ENCODE assay signal across 9 cellular contexts in genomic region chr2:96325038-96325883, GRCh38. TPM values are rescaled to one million over a fixed set of nuclear protein-coding genes. Genes with fewer than 3 reads are reported as not detected.
DNase-seq lines count a peak whose midpoint lies in the region; ATAC-seq and TF ChIP-seq lines count a peak whose summit lies in the region.
"Had no signal": no experiment of that assay in that cellular context is flagged by ENCODE, and none has a peak within 500 bp of the region (broad histone marks: within the 10 kb centered on the region; RNA-seq: fewer than 3 reads in every experiment).

Gene ITPRIPL1 (plus strand): TSS chr2:96325317. CDS start chr2:96325840, 523 bp downstream.

- peak within 1 kb of the TSS; percentile 95 for H3K27ac Mint-ChIP-seq in stimulated activated effector memory CD8-positive, alpha-beta T cell treated with anti-CD3 and anti-CD28 coated beads, Interleukin-12 subunit alpha, Interleukin-12 subunit beta, amount 100 ng/mL, for 72 hours

- CTCF ChIA-PET in Panc1 (lab: Charles Lee): interaction anchor here (0.6 to 1.0 kb wide), 3 partner anchors 20 to 243 kb away, joined by 3 to 5 read pairs (median 3); no protein-coding TSS in a partner anchor

- peaks cover 15% of the 10 kb centered on the region for H3K4me1 ChIP-seq in Panc1 (ENCODE audit: control insufficient read depth, insufficient read depth, low read length)

- H3K4me3 ChIP-seq in Panc1 (ENCODE audit: low read depth in 2 of 2, low read length in 2 of 2) (peak within 1 kb of the TSS; percentile 69 to 84), astrocyte of the spinal cord (ENCODE audit: low read depth, low read length) (peak within 1 kb of the TSS; percentile 52)

- H3K27ac ChIP-seq in Panc1 (ENCODE audit: low read length): peak within 1 kb of the TSS; percentile 90
- H3K27ac ChIP-seq: epithelial cell of prostate had no signal

- H3K4me3 Mint-ChIP-seq in stimulated activated effector memory CD8-positive, alpha-beta T cell treated with anti-CD3 and anti-CD28 coated beads, Interleukin-12 subunit alpha, Interleukin-12 subunit beta, amount 100 ng/mL, for 72 hours: peak within 1 kb of the TSS; percentile 98

- H3K9me3 Mint-ChIP-seq in stimulated activated effector memory CD8-positive, alpha-beta T cell treated with anti-CD3 and anti-CD28 coated beads, Interleukin-12 subunit alpha, Interleukin-12 subunit beta, amount 100 ng/mL, for 72 hours: no peaks in the 10 kb centered on the region

- no peaks in the 10 kb centered on the region for H3K9me3 ChIP-seq in Panc1 (ENCODE audit: control insufficient read depth, insufficient read depth, low read depth, low read length)

- TF ChIP-seq CTCF in Panc1 (IDR thresholded peaks at IDR 0.05) (no peak), astrocyte of the spinal cord (IDR thresholded peaks at IDR 0.05; ENCODE audit: low read depth, low read length) (no peak)

- BruUV-seq in Panc1 (replicated peaks; lab: Mats Ljungman, UMichigan): no TSS peak

- no peaks in the 10 kb centered on the region for H3K27me3 ChIP-seq in Panc1 (ENCODE audit: control insufficient read depth, insufficient read depth, low read length)

- ATAC-seq in Panc1 (peak; percentile 67), HG02571 (IDR thresholded peaks at IDR 0.05; ENCODE audit: unreplicated experiment) (no peak), GM19324 (IDR thresholded peaks at IDR 0.05; ENCODE audit: low FRiP score, unreplicated experiment) (no peak)
- ATAC-seq in stimulated activated effector memory CD8-positive, alpha-beta T cell treated with anti-CD3 and anti-CD28 coated beads, Interleukin-12 subunit alpha, Interleukin-12 subunit beta, amount 100 ng/mL, for 72 hours: peak; percentile 36

- H3K4me1 Mint-ChIP-seq in stimulated activated effector memory CD8-positive, alpha-beta T cell treated with anti-CD3 and anti-CD28 coated beads, Interleukin-12 subunit alpha, Interleukin-12 subunit beta, amount 100 ng/mL, for 72 hours: peaks cover 63% of the 10 kb centered on the region

- peaks cover 50% of the 10 kb centered on the region for H3K36me3 Mint-ChIP-seq in stimulated activated effector memory CD8-positive, alpha-beta T cell treated with anti-CD3 and anti-CD28 coated beads, Interleukin-12 subunit alpha, Interleukin-12 subunit beta, amount 100 ng/mL, for 72 hours

- in situ Hi-C loops in Panc1 (cut with HindIII; ENCODE audit: low pct_unique_long_range_greater_than_20kb, low sequenced_read_pairs): no loop called here
- in situ Hi-C loops in astrocyte of the spinal cord (cut with HindIII; ENCODE audit: low sequenced_read_pairs): no loop called here

- intact Hi-C loops in Panc1 (cut with micrococcal nuclease; ENCODE audit: unreplicated experiment): no loop called here

- POLR2A ChIA-PET in Panc1 (lab: Charles Lee): interaction anchor here (0.6 to 0.9 kb wide), 2 partner anchors 9 to 11 kb away, joined by 6 to 10 read pairs; no protein-coding TSS in a partner anchor

- DNase-seq in NCI-H446 (lab: John Stamatoyannopoulos, UW) (peak; percentile 8 to 54), NCI-H446 treated with DMSO at 0.1 percent for 48 hours (lab: John Stamatoyannopoulos, UW) (no peak), Panc1 (ENCODE audit: low read depth, low spot score) (no peak), astrocyte of the spinal cord (ENCODE audit: low read depth, low spot score) (peak; percentile 6), left kidney (ENCODE audit: low read depth, low spot score) (peak; percentile 69)
- peak; percentile 32 to 74 for DNase-seq in stimulated activated effector memory CD8-positive, alpha-beta T cell treated with anti-CD3 and anti-CD28 coated beads, Interleukin-12 subunit alpha, Interleukin-12 subunit beta, amount 100 ng/mL, for 72 hours (ENCODE audit: low spot score in 2 of 2)

- no peaks in the 10 kb centered on the region; the same call in 1 of the 2 replicates for H3K36me3 ChIP-seq in Panc1 (ENCODE audit: control insufficient read depth, insufficient read depth, low read length)

RNA-seq across cellular contexts. Expression of gene ITPRIPL1, which starts in this region (rescaled TPM):
- 12.2 TPM for total RNA-seq in Panc1 (2021; ENCODE audit: unreplicated experiment)
- polyA plus RNA-seq in Panc1 (2012; ENCODE audit: insufficient read length): 9.6 TPM

Comparison
In these comparisons a context has a peak if more than half of its experiments do, and no peak if none do; other contexts are left out.
1. DNase-seq: peak in NCI-H446 (2 of 2), astrocyte of the spinal cord (single experiment), left kidney (single experiment) and stimulated activated effector memory CD8-positive, alpha-beta T cell treated with anti-CD3 and anti-CD28 coated beads, Interleukin-12 subunit alpha, Interleukin-12 subunit beta, amount 100 ng/mL, for 72 hours (2 of 2); none in NCI-H446 treated with DMSO at 0.1 percent for 48 hours (single experiment) and Panc1 (single experiment).
2. ATAC-seq: peak in Panc1 (single experiment) and stimulated activated effector memory CD8-positive, alpha-beta T cell treated with anti-CD3 and anti-CD28 coated beads, Interleukin-12 subunit alpha, Interleukin-12 subunit beta, amount 100 ng/mL, for 72 hours (single experiment); none in HG02571 (single experiment) and GM19324 (single experiment).